26 cellular contexts compared by ENCODE assay signal in the genomic region with DNA sequence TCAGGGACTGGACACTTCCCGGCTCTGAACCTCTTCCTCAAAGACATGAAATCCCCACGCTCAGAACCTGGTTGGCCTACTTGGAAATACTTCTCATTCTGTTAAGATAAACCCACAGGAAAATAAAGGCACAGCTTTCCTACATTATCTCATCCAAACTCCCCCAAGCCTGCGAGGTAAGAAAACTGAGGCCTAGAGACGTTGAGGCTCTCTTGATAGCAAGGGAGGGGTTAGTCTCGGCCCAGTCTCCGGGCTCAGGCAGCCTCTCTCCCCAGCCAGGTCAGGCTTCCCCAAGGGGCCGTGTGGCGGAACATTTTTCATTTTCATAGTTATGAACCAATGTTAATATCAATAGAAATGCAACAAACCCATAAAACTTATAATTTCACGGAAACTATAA.
"Had no signal": no experiment of that assay in that cellular context is flagged by ENCODE, and none has a peak within 500 bp of the region (broad histone marks: within the 10 kb centered on the region; RNA-seq: fewer than 3 reads in every experiment).

No MANE protein-coding gene starts in this region.

- H3K36me3 ChIP-seq: adrenal gland, breast epithelium had no signal

- H3K36me3 Mint-ChIP-seq: activated naive CD4-positive, alpha-beta T cell treated with anti-CD3 and anti-CD28 coated beads, Interleukin-2, amount 10 ng/mL, durations not matched to agents 7 days and 5 days had no signal

- H3K27ac Mint-ChIP-seq: activated CD4-positive, alpha-beta T cell treated with anti-CD3 and anti-CD28 coated beads, Interleukin-2, amount 10 ng/mL, durations not matched to agents 7 days and 5 days; activated CD8-positive, alpha-beta T cell treated with anti-CD3 and anti-CD28 coated beads for 36 hours; activated naive CD4-positive, alpha-beta T cell treated with anti-CD3 and anti-CD28 coated beads, Interleukin-2, amount 10 ng/mL, durations not matched to agents 7 days and 5 days; activated naive CD8-positive, alpha-beta T cell treated with anti-CD3 and anti-CD28 coated beads, Interleukin-2, amount 10 ng/mL, durations not matched to agents 7 days and 5 days; activated T-cell treated with anti-CD3 and anti-CD28 coated beads, Interleukin-2, amount 50 U/mL, for 72 hours; activated T-helper 2 cell treated with anti-CD3 and anti-CD28 coated beads, Interferon-gamma antibody, Interleukin-2, Interleukin-4, amounts not matched to agents 10 μg/mL and 5 μg/mL and 100 μg/mL, durations not matched to agents 14 hours and 24 hours and 36 hours; T-helper 17 cell had no signal

- DNase-seq: activated CD4-positive, alpha-beta T cell treated with anti-CD3 and anti-CD28 coated beads, Interleukin-2, amount 10 ng/mL, durations not matched to agents 7 days and 5 days; activated CD4-positive, CD25-positive, alpha-beta regulatory T cell; activated CD8-positive, alpha-beta memory T cell treated with anti-CD3 and anti-CD28 coated beads, Interleukin-2, amount 50 U/mL, for 4 hours; activated CD8-positive, alpha-beta T cell treated with anti-CD3 and anti-CD28 coated beads for 36 hours; activated gamma-delta T cell treated with Interleukin-2 at 50 U/mL for 16 hours; activated naive CD4-positive, alpha-beta T cell treated with anti-CD3 and anti-CD28 coated beads, Interleukin-2, amount 10 ng/mL, durations not matched to agents 7 days and 5 days; activated naive CD8-positive, alpha-beta T cell treated with anti-CD3 and anti-CD28 coated beads, Interleukin-2, amount 10 ng/mL, durations not matched to agents 7 days and 5 days; activated T-cell treated with anti-CD3 and anti-CD28 coated beads, Interleukin-2, amount 50 U/mL, for 72 hours; adrenal gland; anterior cingulate cortex; central memory CD4-positive, alpha-beta T cell; KG1; NCI-H1048; NCI-H146; NCI-H1930; NCI-H2171 treated with DMSO at 0.1 percent for 48 hours; NCI-H226; NCI-H510A; NCI-H69; PC-3; SIG-M5; T-helper 17 cell; T1000 had no signal

- H3K4me1 ChIP-seq: breast epithelium had no signal

- H3K27me3 Mint-ChIP-seq: activated CD4-positive, alpha-beta T cell treated with anti-CD3 and anti-CD28 coated beads, Interleukin-2, amount 10 ng/mL, durations not matched to agents 7 days and 5 days; activated CD8-positive, alpha-beta T cell treated with anti-CD3 and anti-CD28 coated beads for 36 hours; activated naive CD4-positive, alpha-beta T cell treated with anti-CD3 and anti-CD28 coated beads, Interleukin-2, amount 10 ng/mL, durations not matched to agents 7 days and 5 days; activated naive CD8-positive, alpha-beta T cell treated with anti-CD3 and anti-CD28 coated beads, Interleukin-2, amount 10 ng/mL, durations not matched to agents 7 days and 5 days; T-helper 17 cell had no signal

- H3K27me3 ChIP-seq: adrenal gland, breast epithelium had no signal

- H3K9me3 ChIP-seq: adrenal gland, breast epithelium had no signal

- ATAC-seq: activated CD8-positive, alpha-beta T cell treated with anti-CD3 and anti-CD28 coated beads for 36 hours; activated T-cell treated with anti-CD3 and anti-CD28 coated beads, Interleukin-2, amount 50 U/mL, for 72 hours; PC-3; T-helper 17 cell had no signal

- H3K27ac ChIP-seq: adrenal gland, breast epithelium, VCaP had no signal

- H3K9me3 Mint-ChIP-seq: activated CD4-positive, alpha-beta T cell treated with anti-CD3 and anti-CD28 coated beads, Interleukin-2, amount 10 ng/mL, durations not matched to agents 7 days and 5 days; activated CD8-positive, alpha-beta T cell treated with anti-CD3 and anti-CD28 coated beads for 36 hours; activated naive CD4-positive, alpha-beta T cell treated with anti-CD3 and anti-CD28 coated beads, Interleukin-2, amount 10 ng/mL, durations not matched to agents 7 days and 5 days; activated naive CD8-positive, alpha-beta T cell treated with anti-CD3 and anti-CD28 coated beads, Interleukin-2, amount 10 ng/mL, durations not matched to agents 7 days and 5 days; activated T-cell treated with anti-CD3 and anti-CD28 coated beads, Interleukin-2, amount 50 U/mL, for 72 hours; activated T-helper 2 cell treated with anti-CD3 and anti-CD28 coated beads, Interferon-gamma antibody, Interleukin-2, Interleukin-4, amounts not matched to agents 10 μg/mL and 5 μg/mL and 100 μg/mL, durations not matched to agents 14 hours and 24 hours and 36 hours had no signal

- H3K4me3 ChIP-seq: adrenal gland, breast epithelium had no signal

- H3K4me3 Mint-ChIP-seq: activated CD4-positive, alpha-beta T cell treated with anti-CD3 and anti-CD28 coated beads, Interleukin-2, amount 10 ng/mL, durations not matched to agents 7 days and 5 days; activated CD8-positive, alpha-beta T cell treated with anti-CD3 and anti-CD28 coated beads for 36 hours; activated naive CD4-positive, alpha-beta T cell treated with anti-CD3 and anti-CD28 coated beads, Interleukin-2, amount 10 ng/mL, durations not matched to agents 7 days and 5 days; activated naive CD8-positive, alpha-beta T cell treated with anti-CD3 and anti-CD28 coated beads, Interleukin-2, amount 10 ng/mL, durations not matched to agents 7 days and 5 days; activated T-cell treated with anti-CD3 and anti-CD28 coated beads, Interleukin-2, amount 50 U/mL, for 72 hours; T-helper 17 cell had no signal
